In genomic region chr5:56025303-56025885, GRCh38 we compare ENCODE assay signal across 1 cellular context.
TF ChIP-seq lines count a peak whose summit lies in the region.

No MANE protein-coding gene starts in this region.

TF ChIP-seq in HepG2, 621 proteins besides CTCF, POLR2A, EP300 and RAD21 (continued from another document and continues in another):
- TF ChIP-seq, protein P1, sequence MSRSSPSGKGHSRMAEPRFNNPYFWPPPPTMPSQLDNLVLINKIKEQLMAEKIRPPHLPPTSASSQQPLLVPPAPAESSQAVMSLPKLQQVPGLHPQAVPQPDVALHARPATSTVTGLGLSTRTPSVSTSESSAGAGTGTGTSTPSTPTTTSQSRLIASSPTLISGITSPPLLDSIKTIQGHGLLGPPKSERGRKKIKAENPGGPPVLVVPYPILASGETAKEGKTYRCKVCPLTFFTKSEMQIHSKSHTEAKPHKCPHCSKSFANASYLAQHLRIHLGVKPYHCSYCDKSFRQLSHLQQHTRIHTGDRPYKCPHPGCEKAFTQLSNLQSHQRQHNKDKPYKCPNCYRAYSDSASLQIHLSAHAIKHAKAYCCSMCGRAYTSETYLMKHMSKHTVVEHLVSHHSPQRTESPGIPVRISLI (CRISPR knock-in tag; IDR thresholded peaks at IDR 0.05; ENCODE audit: borderline replicate concordance) = peak; percentile 62; the same call in 1 of the 2 replicates
- TF ChIP-seq AGO2 (optimal IDR thresholded peaks at IDR 0.05; ENCODE audit: low read depth, low read length) (no peak), BORCS8-MEF2B (CRISPR knock-in tag; IDR thresholded peaks at IDR 0.05) (no peak), ZMAT3 (CRISPR knock-in tag; conservative IDR thresholded peaks at IDR 0.05) (no peak), KMT2B (CRISPR knock-in tag; IDR thresholded peaks at IDR 0.05) (no peak), REL (CRISPR knock-in tag; conservative IDR thresholded peaks at IDR 0.05) (no peak), CSRNP1 (CRISPR knock-in tag; IDR thresholded peaks at IDR 0.05) (no peak), SP140L (CRISPR knock-in tag; IDR thresholded peaks at IDR 0.05; ENCODE audit: borderline replicate concordance) (no peak), ZBTB34 (CRISPR knock-in tag; IDR thresholded peaks at IDR 0.05) (peak; percentile 23; the same call in 1 of the 2 replicates), WIZ (CRISPR knock-in tag; IDR thresholded peaks at IDR 0.05) (no peak), LBX2 (CRISPR knock-in tag; IDR thresholded peaks at IDR 0.05; ENCODE audit: borderline replicate concordance) (no peak), ZNF891 (CRISPR knock-in tag; IDR thresholded peaks at IDR 0.05) (no peak), ZSCAN9 (CRISPR knock-in tag; IDR thresholded peaks at IDR 0.05; ENCODE audit: borderline replicate concordance) (peak; percentile 56; the same call in 1 of the 2 replicates), ZFYVE20 (CRISPR knock-in tag; IDR thresholded peaks at IDR 0.05; ENCODE audit: borderline replicate concordance, low read depth) (no peak), PHB2 (IDR thresholded peaks at IDR 0.05; ENCODE audit: partially characterized antibody) (no peak), PRPF4 (IDR thresholded peaks at IDR 0.05; ENCODE audit: low read depth, low read length, poor library complexity, severe bottlenecking) (no peak), ZNF30 (CRISPR knock-in tag; IDR thresholded peaks at IDR 0.05) (no peak), ELF1 (CRISPR knock-in tag; IDR thresholded peaks at IDR 0.05) (no peak), ZNF781 (CRISPR knock-in tag; IDR thresholded peaks at IDR 0.05; ENCODE audit: borderline replicate concordance, not compliant biosample characterization) (no peak), FOSL2 (CRISPR knock-in tag; IDR thresholded peaks at IDR 0.05) (peak; percentile 82), ZNF431 (CRISPR knock-in tag; IDR thresholded peaks at IDR 0.05; ENCODE audit: borderline replicate concordance, low read depth) (no peak), POGK (CRISPR knock-in tag; conservative IDR thresholded peaks at IDR 0.05) (no peak), ZNF3 (CRISPR knock-in tag; IDR thresholded peaks at IDR 0.05) (no peak), ZNF569 (CRISPR knock-in tag; IDR thresholded peaks at IDR 0.05; ENCODE audit: borderline replicate concordance) (no peak), BRD4 (CRISPR knock-in tag; IDR thresholded peaks at IDR 0.05) (peak; percentile 28), ZSCAN20 (CRISPR knock-in tag; IDR thresholded peaks at IDR 0.05; ENCODE audit: borderline replicate concordance) (no peak), KLF16 (CRISPR knock-in tag; IDR thresholded peaks at IDR 0.05) (peak in 1 of 2 experiments; percentile 61; a peak in 1 of 4 replicates), SP4 (CRISPR knock-in tag; IDR thresholded peaks at IDR 0.05) (no peak), ZBTB33 (CRISPR knock-in tag; IDR thresholded peaks at IDR 0.05) (0 out of 2 replicates have a peak, but pooled peaks have one; percentile 12), ZNF441 (CRISPR knock-in tag; IDR thresholded peaks at IDR 0.05; ENCODE audit: borderline replicate concordance) (no peak), ZNF557 (CRISPR knock-in tag; IDR thresholded peaks at IDR 0.05) (no peak), ZNF746 (CRISPR knock-in tag; IDR thresholded peaks at IDR 0.05) (no peak), FOSL1 (CRISPR knock-in tag; IDR thresholded peaks at IDR 0.05; ENCODE audit: borderline replicate concordance) (no peak), GATAD1 (CRISPR knock-in tag; IDR thresholded peaks at IDR 0.05) (peak; percentile 50; the same call in 1 of the 2 replicates), PHF5A (CRISPR knock-in tag; IDR thresholded peaks at IDR 0.05; ENCODE audit: low read depth, unreplicated experiment) (no peak), HBP1 (CRISPR knock-in tag; IDR thresholded peaks at IDR 0.05; ENCODE audit: low read depth) (no peak)
- TF ChIP-seq, protein P2, sequence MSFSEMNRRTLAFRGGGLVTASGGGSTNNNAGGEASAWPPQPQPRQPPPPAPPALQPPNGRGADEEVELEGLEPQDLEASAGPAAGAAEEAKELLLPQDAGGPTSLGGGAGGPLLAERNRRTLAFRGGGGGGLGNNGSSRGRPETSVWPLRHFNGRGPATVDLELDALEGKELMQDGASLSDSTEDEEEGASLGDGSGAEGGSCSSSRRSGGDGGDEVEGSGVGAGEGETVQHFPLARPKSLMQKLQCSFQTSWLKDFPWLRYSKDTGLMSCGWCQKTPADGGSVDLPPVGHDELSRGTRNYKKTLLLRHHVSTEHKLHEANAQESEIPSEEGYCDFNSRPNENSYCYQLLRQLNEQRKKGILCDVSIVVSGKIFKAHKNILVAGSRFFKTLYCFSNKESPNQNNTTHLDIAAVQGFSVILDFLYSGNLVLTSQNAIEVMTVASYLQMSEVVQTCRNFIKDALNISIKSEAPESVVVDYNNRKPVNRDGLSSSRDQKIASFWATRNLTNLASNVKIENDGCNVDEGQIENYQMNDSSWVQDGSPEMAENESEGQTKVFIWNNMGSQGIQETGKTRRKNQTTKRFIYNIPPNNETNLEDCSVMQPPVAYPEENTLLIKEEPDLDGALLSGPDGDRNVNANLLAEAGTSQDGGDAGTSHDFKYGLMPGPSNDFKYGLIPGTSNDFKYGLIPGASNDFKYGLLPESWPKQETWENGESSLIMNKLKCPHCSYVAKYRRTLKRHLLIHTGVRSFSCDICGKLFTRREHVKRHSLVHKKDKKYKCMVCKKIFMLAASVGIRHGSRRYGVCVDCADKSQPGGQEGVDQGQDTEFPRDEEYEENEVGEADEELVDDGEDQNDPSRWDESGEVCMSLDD (CRISPR knock-in tag; IDR thresholded peaks at IDR 0.05; ENCODE audit: borderline replicate concordance) = no peak
- TF ChIP-seq, protein P3, sequence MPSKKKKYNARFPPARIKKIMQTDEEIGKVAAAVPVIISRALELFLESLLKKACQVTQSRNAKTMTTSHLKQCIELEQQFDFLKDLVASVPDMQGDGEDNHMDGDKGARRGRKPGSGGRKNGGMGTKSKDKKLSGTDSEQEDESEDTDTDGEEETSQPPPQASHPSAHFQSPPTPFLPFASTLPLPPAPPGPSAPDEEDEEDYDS (CRISPR knock-in tag; IDR thresholded peaks at IDR 0.05) = peak; percentile 34; the same call in 1 of the 2 replicates
- TF ChIP-seq, protein P4, sequence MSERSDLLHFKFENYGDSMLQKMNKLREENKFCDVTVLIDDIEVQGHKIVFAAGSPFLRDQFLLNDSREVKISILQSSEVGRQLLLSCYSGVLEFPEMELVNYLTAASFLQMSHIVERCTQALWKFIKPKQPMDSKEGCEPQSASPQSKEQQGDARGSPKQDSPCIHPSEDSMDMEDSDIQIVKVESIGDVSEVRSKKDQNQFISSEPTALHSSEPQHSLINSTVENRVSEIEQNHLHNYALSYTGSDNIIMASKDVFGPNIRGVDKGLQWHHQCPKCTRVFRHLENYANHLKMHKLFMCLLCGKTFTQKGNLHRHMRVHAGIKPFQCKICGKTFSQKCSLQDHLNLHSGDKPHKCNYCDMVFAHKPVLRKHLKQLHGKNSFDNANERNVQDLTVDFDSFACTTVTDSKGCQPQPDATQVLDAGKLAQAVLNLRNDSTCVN (CRISPR knock-in tag; IDR thresholded peaks at IDR 0.05; ENCODE audit: borderline replicate concordance) = no peak
- TF ChIP-seq, protein P5, sequence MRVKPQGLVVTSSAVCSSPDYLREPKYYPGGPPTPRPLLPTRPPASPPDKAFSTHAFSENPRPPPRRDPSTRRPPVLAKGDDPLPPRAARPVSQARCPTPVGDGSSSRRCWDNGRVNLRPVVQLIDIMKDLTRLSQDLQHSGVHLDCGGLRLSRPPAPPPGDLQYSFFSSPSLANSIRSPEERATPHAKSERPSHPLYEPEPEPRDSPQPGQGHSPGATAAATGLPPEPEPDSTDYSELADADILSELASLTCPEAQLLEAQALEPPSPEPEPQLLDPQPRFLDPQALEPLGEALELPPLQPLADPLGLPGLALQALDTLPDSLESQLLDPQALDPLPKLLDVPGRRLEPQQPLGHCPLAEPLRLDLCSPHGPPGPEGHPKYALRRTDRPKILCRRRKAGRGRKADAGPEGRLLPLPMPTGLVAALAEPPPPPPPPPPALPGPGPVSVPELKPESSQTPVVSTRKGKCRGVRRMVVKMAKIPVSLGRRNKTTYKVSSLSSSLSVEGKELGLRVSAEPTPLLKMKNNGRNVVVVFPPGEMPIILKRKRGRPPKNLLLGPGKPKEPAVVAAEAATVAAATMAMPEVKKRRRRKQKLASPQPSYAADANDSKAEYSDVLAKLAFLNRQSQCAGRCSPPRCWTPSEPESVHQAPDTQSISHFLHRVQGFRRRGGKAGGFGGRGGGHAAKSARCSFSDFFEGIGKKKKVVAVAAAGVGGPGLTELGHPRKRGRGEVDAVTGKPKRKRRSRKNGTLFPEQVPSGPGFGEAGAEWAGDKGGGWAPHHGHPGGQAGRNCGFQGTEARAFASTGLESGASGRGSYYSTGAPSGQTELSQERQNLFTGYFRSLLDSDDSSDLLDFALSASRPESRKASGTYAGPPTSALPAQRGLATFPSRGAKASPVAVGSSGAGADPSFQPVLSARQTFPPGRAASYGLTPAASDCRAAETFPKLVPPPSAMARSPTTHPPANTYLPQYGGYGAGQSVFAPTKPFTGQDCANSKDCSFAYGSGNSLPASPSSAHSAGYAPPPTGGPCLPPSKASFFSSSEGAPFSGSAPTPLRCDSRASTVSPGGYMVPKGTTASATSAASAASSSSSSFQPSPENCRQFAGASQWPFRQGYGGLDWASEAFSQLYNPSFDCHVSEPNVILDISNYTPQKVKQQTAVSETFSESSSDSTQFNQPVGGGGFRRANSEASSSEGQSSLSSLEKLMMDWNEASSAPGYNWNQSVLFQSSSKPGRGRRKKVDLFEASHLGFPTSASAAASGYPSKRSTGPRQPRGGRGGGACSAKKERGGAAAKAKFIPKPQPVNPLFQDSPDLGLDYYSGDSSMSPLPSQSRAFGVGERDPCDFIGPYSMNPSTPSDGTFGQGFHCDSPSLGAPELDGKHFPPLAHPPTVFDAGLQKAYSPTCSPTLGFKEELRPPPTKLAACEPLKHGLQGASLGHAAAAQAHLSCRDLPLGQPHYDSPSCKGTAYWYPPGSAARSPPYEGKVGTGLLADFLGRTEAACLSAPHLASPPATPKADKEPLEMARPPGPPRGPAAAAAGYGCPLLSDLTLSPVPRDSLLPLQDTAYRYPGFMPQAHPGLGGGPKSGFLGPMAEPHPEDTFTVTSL (CRISPR knock-in tag; IDR thresholded peaks at IDR 0.05; ENCODE audit: borderline replicate concordance) = peak; percentile 61; the same call in 1 of the 2 replicates
